In the genomic region with DNA sequence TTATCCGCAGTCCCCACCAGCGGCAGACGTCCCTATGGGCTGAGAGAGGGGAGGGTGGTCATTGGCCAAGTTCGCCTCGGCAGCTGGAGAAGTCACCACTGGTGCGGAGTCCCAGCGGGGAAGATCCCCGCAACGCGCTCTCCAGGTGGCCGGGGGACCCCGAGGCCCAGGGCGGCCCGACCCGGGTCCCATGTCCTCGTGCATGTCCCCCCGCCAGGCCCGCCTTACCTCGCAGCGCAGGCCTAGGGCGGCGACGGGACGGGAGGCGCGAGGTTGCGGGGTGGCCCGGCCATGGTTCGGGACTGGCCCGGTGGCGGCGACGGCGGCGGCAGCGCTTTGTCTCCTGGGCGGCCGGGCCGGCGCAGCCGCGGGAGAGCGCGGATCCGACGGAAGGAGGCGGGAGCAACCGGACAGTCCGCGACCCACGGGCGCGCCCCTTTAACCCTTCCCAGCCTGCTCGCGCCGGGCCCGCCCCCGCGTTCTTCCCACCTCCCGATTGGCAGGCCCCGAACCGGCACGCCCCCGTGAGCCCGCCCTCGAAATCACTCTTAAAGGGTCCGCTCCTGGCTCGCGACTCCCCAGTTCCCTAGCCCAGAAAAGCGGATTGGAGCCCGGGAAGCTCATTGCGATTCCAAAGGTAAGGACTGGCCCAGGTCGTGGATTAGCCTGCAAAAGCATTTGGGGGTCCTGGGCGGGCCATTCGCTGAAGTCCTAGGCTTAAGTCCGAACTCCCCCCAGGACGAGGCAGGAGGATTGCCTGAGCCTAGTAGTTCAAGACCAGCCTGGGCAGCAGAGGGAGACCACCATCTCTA, we compare ENCODE assay signal across 1 cellular context.
TF ChIP-seq lines count a peak whose summit lies in the region.

A gene with protein sequence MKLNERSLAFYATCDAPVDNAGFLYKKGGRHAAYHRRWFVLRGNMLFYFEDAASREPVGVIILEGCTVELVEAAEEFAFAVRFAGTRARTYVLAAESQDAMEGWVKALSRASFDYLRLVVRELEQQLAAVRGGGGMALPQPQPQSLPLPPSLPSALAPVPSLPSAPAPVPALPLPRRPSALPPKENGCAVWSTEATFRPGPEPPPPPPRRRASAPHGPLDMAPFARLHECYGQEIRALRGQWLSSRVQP (minus strand): TSS at position 412 of the 812 bp plus-strand sequence. CDS start 5,668 bp downstream, outside the sequence.

TF ChIP-seq in K562, 482 proteins besides CTCF, POLR2A, EP300 and RAD21 (continued from another document and continues in another):
- TF ChIP-seq, protein P1, sequence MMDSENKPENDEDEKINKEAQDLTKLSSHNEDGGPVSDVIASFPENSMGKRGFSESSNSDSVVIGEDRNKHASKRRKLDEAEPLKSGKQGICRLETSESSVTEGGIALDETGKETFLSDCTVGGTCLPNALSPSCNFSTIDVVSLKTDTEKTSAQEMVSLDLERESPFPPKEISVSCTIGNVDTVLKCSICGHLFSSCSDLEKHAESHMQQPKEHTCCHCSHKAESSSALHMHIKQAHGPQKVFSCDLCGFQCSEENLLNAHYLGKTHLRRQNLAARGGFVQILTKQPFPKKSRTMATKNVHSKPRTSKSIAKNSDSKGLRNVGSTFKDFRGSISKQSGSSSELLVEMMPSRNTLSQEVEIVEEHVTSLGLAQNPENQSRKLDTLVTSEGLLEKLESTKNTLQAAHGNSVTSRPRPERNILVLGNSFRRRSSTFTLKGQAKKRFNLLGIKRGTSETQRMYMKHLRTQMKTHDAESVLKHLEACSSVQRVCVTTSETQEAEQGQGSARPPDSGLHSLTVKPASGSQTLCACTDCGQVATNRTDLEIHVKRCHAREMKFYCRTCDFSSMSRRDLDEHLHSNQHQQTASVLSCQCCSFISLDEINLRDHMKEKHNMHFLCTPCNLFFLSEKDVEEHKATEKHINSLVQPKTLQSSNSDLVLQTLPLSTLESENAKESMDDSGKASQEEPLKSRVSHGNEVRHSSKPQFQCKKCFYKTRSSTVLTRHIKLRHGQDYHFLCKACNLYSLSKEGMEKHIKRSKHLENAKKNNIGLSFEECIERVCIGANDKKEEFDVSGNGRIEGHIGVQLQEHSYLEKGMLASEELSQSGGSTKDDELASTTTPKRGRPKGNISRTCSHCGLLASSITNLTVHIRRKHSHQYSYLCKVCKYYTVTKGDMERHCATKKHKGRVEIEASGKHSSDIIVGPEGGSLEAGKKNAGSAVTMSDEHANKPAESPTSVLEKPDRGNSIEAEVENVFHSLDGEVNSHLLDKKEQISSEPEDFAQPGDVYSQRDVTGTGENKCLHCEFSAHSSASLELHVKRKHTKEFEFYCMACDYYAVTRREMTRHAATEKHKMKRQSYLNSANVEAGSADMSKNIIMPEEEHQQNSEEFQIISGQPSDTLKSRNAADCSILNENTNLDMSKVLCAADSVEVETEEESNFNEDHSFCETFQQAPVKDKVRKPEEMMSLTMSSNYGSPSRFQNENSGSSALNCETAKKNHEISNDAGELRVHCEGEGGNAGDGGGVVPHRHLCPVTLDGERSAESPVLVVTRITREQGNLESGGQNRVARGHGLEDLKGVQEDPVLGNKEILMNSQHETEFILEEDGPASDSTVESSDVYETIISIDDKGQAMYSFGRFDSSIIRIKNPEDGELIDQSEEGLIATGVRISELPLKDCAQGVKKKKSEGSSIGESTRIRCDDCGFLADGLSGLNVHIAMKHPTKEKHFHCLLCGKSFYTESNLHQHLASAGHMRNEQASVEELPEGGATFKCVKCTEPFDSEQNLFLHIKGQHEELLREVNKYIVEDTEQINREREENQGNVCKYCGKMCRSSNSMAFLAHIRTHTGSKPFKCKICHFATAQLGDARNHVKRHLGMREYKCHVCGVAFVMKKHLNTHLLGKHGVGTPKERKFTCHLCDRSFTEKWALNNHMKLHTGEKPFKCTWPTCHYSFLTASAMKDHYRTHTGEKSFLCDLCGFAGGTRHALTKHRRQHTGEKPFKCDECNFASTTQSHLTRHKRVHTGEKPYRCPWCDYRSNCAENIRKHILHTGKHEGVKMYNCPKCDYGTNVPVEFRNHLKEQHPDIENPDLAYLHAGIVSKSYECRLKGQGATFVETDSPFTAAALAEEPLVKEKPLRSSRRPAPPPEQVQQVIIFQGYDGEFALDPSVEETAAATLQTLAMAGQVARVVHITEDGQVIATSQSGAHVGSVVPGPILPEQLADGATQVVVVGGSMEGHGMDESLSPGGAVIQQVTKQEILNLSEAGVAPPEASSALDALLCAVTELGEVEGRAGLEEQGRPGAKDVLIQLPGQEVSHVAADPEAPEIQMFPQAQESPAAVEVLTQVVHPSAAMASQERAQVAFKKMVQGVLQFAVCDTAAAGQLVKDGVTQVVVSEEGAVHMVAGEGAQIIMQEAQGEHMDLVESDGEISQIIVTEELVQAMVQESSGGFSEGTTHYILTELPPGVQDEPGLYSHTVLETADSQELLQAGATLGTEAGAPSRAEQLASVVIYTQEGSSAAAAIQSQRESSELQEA (IDR thresholded peaks at IDR 0.05; ENCODE audit: low read depth), result no peak
- TF ChIP-seq, protein P2, sequence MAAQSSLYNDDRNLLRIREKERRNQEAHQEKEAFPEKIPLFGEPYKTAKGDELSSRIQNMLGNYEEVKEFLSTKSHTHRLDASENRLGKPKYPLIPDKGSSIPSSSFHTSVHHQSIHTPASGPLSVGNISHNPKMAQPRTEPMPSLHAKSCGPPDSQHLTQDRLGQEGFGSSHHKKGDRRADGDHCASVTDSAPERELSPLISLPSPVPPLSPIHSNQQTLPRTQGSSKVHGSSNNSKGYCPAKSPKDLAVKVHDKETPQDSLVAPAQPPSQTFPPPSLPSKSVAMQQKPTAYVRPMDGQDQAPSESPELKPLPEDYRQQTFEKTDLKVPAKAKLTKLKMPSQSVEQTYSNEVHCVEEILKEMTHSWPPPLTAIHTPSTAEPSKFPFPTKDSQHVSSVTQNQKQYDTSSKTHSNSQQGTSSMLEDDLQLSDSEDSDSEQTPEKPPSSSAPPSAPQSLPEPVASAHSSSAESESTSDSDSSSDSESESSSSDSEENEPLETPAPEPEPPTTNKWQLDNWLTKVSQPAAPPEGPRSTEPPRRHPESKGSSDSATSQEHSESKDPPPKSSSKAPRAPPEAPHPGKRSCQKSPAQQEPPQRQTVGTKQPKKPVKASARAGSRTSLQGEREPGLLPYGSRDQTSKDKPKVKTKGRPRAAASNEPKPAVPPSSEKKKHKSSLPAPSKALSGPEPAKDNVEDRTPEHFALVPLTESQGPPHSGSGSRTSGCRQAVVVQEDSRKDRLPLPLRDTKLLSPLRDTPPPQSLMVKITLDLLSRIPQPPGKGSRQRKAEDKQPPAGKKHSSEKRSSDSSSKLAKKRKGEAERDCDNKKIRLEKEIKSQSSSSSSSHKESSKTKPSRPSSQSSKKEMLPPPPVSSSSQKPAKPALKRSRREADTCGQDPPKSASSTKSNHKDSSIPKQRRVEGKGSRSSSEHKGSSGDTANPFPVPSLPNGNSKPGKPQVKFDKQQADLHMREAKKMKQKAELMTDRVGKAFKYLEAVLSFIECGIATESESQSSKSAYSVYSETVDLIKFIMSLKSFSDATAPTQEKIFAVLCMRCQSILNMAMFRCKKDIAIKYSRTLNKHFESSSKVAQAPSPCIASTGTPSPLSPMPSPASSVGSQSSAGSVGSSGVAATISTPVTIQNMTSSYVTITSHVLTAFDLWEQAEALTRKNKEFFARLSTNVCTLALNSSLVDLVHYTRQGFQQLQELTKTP (IDR thresholded peaks at IDR 0.05; ENCODE audit: low read depth in 1 of 2, partially characterized antibody in 2 of 2), result no peak
- TF ChIP-seq SRSF9 (IDR thresholded peaks at IDR 0.05; ENCODE audit: borderline replicate concordance, low read depth, low read length), result no peak
- TF ChIP-seq GTF2E2 (tag; IDR thresholded peaks at IDR 0.05), result no peak
- TF ChIP-seq SMARCC2 (IDR thresholded peaks at IDR 0.05; ENCODE audit: low read depth), result no peak
- TF ChIP-seq NFE2L1 (tag; IDR thresholded peaks at IDR 0.05; ENCODE audit: borderline replicate concordance, low read depth), result no peak
- TF ChIP-seq CCNT2 (IDR thresholded peaks at IDR 0.05; ENCODE audit: borderline replicate concordance, extremely low read depth, insufficient read length, low read depth, low read length), result peak; percentile 97
- TF ChIP-seq, protein P3, sequence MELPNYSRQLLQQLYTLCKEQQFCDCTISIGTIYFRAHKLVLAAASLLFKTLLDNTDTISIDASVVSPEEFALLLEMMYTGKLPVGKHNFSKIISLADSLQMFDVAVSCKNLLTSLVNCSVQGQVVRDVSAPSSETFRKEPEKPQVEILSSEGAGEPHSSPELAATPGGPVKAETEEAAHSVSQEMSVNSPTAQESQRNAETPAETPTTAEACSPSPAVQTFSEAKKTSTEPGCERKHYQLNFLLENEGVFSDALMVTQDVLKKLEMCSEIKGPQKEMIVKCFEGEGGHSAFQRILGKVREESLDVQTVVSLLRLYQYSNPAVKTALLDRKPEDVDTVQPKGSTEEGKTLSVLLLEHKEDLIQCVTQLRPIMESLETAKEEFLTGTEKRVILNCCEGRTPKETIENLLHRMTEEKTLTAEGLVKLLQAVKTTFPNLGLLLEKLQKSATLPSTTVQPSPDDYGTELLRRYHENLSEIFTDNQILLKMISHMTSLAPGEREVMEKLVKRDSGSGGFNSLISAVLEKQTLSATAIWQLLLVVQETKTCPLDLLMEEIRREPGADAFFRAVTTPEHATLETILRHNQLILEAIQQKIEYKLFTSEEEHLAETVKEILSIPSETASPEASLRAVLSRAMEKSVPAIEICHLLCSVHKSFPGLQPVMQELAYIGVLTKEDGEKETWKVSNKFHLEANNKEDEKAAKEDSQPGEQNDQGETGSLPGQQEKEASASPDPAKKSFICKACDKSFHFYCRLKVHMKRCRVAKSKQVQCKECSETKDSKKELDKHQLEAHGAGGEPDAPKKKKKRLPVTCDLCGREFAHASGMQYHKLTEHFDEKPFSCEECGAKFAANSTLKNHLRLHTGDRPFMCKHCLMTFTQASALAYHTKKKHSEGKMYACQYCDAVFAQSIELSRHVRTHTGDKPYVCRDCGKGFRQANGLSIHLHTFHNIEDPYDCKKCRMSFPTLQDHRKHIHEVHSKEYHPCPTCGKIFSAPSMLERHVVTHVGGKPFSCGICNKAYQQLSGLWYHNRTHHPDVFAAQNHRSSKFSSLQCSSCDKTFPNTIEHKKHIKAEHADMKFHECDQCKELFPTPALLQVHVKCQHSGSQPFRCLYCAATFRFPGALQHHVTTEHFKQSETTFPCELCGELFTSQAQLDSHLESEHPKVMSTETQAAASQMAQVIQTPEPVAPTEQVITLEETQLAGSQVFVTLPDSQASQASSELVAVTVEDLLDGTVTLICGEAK (IDR thresholded peaks at IDR 0.05), result no peak; the same call in none of the 2 replicates
- TF ChIP-seq, protein P3 (CRISPR knock-in tag; IDR thresholded peaks at IDR 0.05), result no peak
- no peak for TF ChIP-seq MIER1 (IDR thresholded peaks at IDR 0.05; ENCODE audit: low read depth)
- no peak for TF ChIP-seq ZFP1 (CRISPR knock-in tag; IDR thresholded peaks at IDR 0.05)
- no peak for TF ChIP-seq ZNF253 (CRISPR knock-in tag; conservative IDR thresholded peaks at IDR 0.05)
- no peak for TF ChIP-seq ZNF586 (CRISPR knock-in tag; conservative IDR thresholded peaks at IDR 0.05)
- no peak for TF ChIP-seq TBL1XR1 (IDR thresholded peaks at IDR 0.05; ENCODE audit: low read length in 2 of 2)
- TF ChIP-seq HNRNPK (IDR thresholded peaks at IDR 0.05; ENCODE audit: low read depth, low read length, poor library complexity, severe bottlenecking), result no peak
- no peak for TF ChIP-seq CREB1 (IDR thresholded peaks at IDR 0.05)
- no peak for TF ChIP-seq CREB1 (CRISPR knock-in tag; IDR thresholded peaks at IDR 0.05)
- no peak for TF ChIP-seq C11orf30 (IDR thresholded peaks at IDR 0.05; ENCODE audit: low read depth)
- TF ChIP-seq, protein P4, sequence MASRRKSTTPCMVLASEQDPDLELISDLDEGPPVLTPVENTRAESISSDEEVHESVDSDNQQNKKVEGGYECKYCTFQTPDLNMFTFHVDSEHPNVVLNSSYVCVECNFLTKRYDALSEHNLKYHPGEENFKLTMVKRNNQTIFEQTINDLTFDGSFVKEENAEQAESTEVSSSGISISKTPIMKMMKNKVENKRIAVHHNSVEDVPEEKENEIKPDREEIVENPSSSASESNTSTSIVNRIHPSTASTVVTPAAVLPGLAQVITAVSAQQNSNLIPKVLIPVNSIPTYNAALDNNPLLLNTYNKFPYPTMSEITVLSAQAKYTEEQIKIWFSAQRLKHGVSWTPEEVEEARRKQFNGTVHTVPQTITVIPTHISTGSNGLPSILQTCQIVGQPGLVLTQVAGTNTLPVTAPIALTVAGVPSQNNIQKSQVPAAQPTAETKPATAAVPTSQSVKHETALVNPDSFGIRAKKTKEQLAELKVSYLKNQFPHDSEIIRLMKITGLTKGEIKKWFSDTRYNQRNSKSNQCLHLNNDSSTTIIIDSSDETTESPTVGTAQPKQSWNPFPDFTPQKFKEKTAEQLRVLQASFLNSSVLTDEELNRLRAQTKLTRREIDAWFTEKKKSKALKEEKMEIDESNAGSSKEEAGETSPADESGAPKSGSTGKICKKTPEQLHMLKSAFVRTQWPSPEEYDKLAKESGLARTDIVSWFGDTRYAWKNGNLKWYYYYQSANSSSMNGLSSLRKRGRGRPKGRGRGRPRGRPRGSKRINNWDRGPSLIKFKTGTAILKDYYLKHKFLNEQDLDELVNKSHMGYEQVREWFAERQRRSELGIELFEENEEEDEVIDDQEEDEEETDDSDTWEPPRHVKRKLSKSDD (conservative IDR thresholded peaks at IDR 0.05; ENCODE audit: low read length), result no peak
- no peak for TF ChIP-seq RBM17 (IDR thresholded peaks at IDR 0.05; ENCODE audit: borderline replicate concordance, low read depth, low read length)
- TF ChIP-seq, protein P5, sequence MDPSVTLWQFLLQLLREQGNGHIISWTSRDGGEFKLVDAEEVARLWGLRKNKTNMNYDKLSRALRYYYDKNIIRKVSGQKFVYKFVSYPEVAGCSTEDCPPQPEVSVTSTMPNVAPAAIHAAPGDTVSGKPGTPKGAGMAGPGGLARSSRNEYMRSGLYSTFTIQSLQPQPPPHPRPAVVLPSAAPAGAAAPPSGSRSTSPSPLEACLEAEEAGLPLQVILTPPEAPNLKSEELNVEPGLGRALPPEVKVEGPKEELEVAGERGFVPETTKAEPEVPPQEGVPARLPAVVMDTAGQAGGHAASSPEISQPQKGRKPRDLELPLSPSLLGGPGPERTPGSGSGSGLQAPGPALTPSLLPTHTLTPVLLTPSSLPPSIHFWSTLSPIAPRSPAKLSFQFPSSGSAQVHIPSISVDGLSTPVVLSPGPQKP (CRISPR knock-in tag; IDR thresholded peaks at IDR 0.05), result no peak
